Comparison of ENCODE assay signal across 33 cellular contexts in the genomic region with DNA sequence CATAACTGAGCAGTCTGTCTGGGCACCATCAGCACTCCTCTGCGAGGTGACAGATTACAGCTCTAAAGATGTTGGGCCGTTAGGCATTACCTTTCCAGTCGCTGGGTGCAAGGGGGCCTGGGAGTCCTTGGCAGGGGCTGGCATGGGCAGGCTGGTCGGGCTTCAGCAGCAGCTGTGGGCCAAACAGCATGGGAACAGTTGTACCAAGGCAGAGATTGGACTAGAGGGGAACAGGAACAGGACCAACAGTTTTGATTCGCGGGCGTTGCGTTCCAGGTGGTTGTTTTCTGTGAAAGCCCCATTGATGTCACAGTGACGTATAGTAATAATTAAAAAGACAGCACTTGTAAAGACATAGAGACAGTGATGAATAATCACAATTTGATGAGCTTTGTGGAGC. TPM values are rescaled to one million over a fixed set of nuclear protein-coding genes. Genes with fewer than 3 reads are reported as not detected.
"Had no signal": no experiment of that assay in that cellular context is flagged by ENCODE, and none has a peak within 500 bp of the region (broad histone marks: within the 10 kb centered on the region; RNA-seq: fewer than 3 reads in every experiment).

No MANE protein-coding gene starts in this region.

- H3K36me3 Mint-ChIP-seq: activated CD8-positive, alpha-beta memory T cell treated with anti-CD3 and anti-CD28 coated beads, Interleukin-2, amount 10 ng/mL, durations not matched to agents 7 days and 5 days; activated naive CD4-positive, alpha-beta T cell treated with anti-CD3 and anti-CD28 coated beads, Interleukin-2, amount 10 ng/mL, durations not matched to agents 7 days and 5 days; activated naive CD4-positive, alpha-beta T cell treated with anti-CD3 and anti-CD28 coated beads, Interleukin-2, amount 50 U/mL, for 24 hours; activated naive CD8-positive, alpha-beta T cell; activated naive CD8-positive, alpha-beta T cell treated with anti-CD3 and anti-CD28 coated beads, Interleukin-2, amount 10 ng/mL, durations not matched to agents 7 days and 5 days; brain had no signal

- ATAC-seq: activated CD4-positive, alpha-beta T cell treated with anti-CD3 and anti-CD28 coated beads for 36 hours; activated CD4-positive, CD25-positive, alpha-beta regulatory T cell treated with anti-CD3 and anti-CD28 coated beads, Interleukin-2, amount 50 U/mL, for 24 hours; activated CD8-positive, alpha-beta memory T cell treated with anti-CD3 and anti-CD28 coated beads, Interleukin-2, amount 10 ng/mL, durations not matched to agents 7 days and 5 days; activated CD8-positive, alpha-beta T cell treated with anti-CD3 and anti-CD28 coated beads, Interleukin-2, amount 10 ng/mL, durations not matched to agents 7 days and 5 days; activated naive CD8-positive, alpha-beta T cell treated with anti-CD3 and anti-CD28 coated beads, Interleukin-2, amount 50 U/mL, for 24 hours had no signal

- H3K27me3 ChIP-seq: ascending aorta, cardiac muscle cell had no signal

- H3K4me1 Mint-ChIP-seq: activated CD4-positive, alpha-beta memory T cell treated with anti-CD3 and anti-CD28 coated beads, Interleukin-2, amount 10 ng/mL, durations not matched to agents 7 days and 5 days; activated CD4-positive, alpha-beta T cell treated with anti-CD3 and anti-CD28 coated beads for 36 hours; activated CD4-positive, alpha-beta T cell treated with anti-CD3 and anti-CD28 coated beads, Interleukin-2, amount 10 ng/mL, durations not matched to agents 7 days and 5 days; activated CD8-positive, alpha-beta memory T cell treated with anti-CD3 and anti-CD28 coated beads, Interleukin-2, amount 10 ng/mL, durations not matched to agents 7 days and 5 days; activated naive CD4-positive, alpha-beta T cell treated with anti-CD3 and anti-CD28 coated beads, Interleukin-2, amount 10 ng/mL, durations not matched to agents 7 days and 5 days; activated naive CD4-positive, alpha-beta T cell treated with anti-CD3 and anti-CD28 coated beads, Interleukin-2, amount 50 U/mL, for 24 hours; activated naive CD8-positive, alpha-beta T cell treated with anti-CD3 and anti-CD28 coated beads, Interleukin-2, amount 10 ng/mL, durations not matched to agents 7 days and 5 days; activated naive CD8-positive, alpha-beta T cell treated with anti-CD3 and anti-CD28 coated beads, Interleukin-2, amount 50 U/mL, for 24 hours had no signal

- H3K4me1 ChIP-seq: ascending aorta had no signal

- H3K4me3 Mint-ChIP-seq: activated CD4-positive, alpha-beta memory T cell treated with anti-CD3 and anti-CD28 coated beads, Interleukin-2, amount 10 ng/mL, durations not matched to agents 7 days and 5 days; activated CD4-positive, alpha-beta T cell treated with anti-CD3 and anti-CD28 coated beads for 36 hours; activated CD4-positive, alpha-beta T cell treated with anti-CD3 and anti-CD28 coated beads, Interleukin-2, amount 10 ng/mL, durations not matched to agents 7 days and 5 days; activated CD8-positive, alpha-beta memory T cell treated with anti-CD3 and anti-CD28 coated beads, Interleukin-2, amount 10 ng/mL, durations not matched to agents 7 days and 5 days; activated CD8-positive, alpha-beta T cell treated with anti-CD3 and anti-CD28 coated beads, Interleukin-2, amount 10 ng/mL, durations not matched to agents 7 days and 5 days; activated naive CD4-positive, alpha-beta T cell treated with anti-CD3 and anti-CD28 coated beads, Interleukin-2, amount 10 ng/mL, durations not matched to agents 7 days and 5 days; activated naive CD4-positive, alpha-beta T cell treated with anti-CD3 and anti-CD28 coated beads, Interleukin-2, amount 50 U/mL, for 24 hours; activated naive CD8-positive, alpha-beta T cell; activated naive CD8-positive, alpha-beta T cell treated with anti-CD3 and anti-CD28 coated beads, Interleukin-2, amount 10 ng/mL, durations not matched to agents 7 days and 5 days; activated naive CD8-positive, alpha-beta T cell treated with anti-CD3 and anti-CD28 coated beads, Interleukin-2, amount 50 U/mL, for 24 hours; activated T-cell treated with anti-CD3 and anti-CD28 coated beads, Interleukin-2, amount 50 U/mL, for 24 hours; brain; T-helper 1 cell treated with Interleukin-12 subunit alpha and Interleukin-12 subunit beta and Interleukin-4 antibody, amounts not matched to agents 30 μg/mL and 1 μg/mL, for 36 hours; T-helper 2 cell treated with Interferon-gamma antibody and Interleukin-4, amounts not matched to agents 5 μg/mL and 100 μg/mL, for 36 hours had no signal

- H3K36me3 ChIP-seq: ascending aorta, cardiac muscle cell had no signal

- H3K9me3 ChIP-seq: ascending aorta had no signal

- DNase-seq: activated CD4-positive, alpha-beta memory T cell treated with anti-CD3 and anti-CD28 coated beads, Interleukin-2, amount 10 ng/mL, durations not matched to agents 7 days and 5 days; activated CD4-positive, alpha-beta T cell treated with anti-CD3 and anti-CD28 coated beads for 1 hour; activated CD4-positive, alpha-beta T cell treated with anti-CD3 and anti-CD28 coated beads for 36 hours; activated CD4-positive, alpha-beta T cell treated with anti-CD3 and anti-CD28 coated beads for 48 hours; activated CD4-positive, alpha-beta T cell treated with anti-CD3 and anti-CD28 coated beads, Interleukin-2, amount 10 ng/mL, durations not matched to agents 7 days and 5 days; activated CD4-positive, alpha-beta T cell treated with anti-CD3 and anti-CD28 coated beads, Interleukin-2, amount 50 U/mL, for 48 hours; activated CD4-positive, CD25-positive, alpha-beta regulatory T cell; activated CD8-positive, alpha-beta memory T cell treated with anti-CD3 and anti-CD28 coated beads for 24 hours; activated CD8-positive, alpha-beta memory T cell treated with anti-CD3 and anti-CD28 coated beads, Interleukin-2, amount 10 ng/mL, durations not matched to agents 7 days and 5 days; activated CD8-positive, alpha-beta memory T cell treated with anti-CD3 and anti-CD28 coated beads, Interleukin-2, amount 50 U/mL, for 48 hours; activated CD8-positive, alpha-beta T cell treated with anti-CD3 and anti-CD28 coated beads, Interleukin-2, amount 10 ng/mL, durations not matched to agents 7 days and 5 days; activated effector memory CD4-positive, alpha-beta T cell treated with Interleukin-2 at 50 U/mL for 16 hours; activated gamma-delta T cell; activated naive CD4-positive, alpha-beta T cell treated with anti-CD3 and anti-CD28 coated beads, Interleukin-2, amount 10 ng/mL, durations not matched to agents 7 days and 5 days; activated naive CD4-positive, alpha-beta T cell treated with Interleukin-2 at 50 U/mL for 16 hours; activated naive CD8-positive, alpha-beta T cell treated with anti-CD3 and anti-CD28 coated beads, Interleukin-2, amount 10 ng/mL, durations not matched to agents 7 days and 5 days; activated naive CD8-positive, alpha-beta T cell treated with anti-CD3 and anti-CD28 coated beads, Interleukin-2, amount 50 U/mL, for 24 hours; activated T-cell treated with anti-CD3 and anti-CD28 coated beads, Interleukin-2, amount 50 U/mL, for 24 hours; activated T-cell treated with anti-CD3 and anti-CD28 coated beads, Interleukin-2, amount 50 U/mL, for 48 hours; SW 1271; T-helper 1 cell; T-helper 2 cell; T-helper 9 cell had no signal

- H3K4me3 ChIP-seq: ascending aorta, cardiac muscle cell had no signal

- H3K27ac ChIP-seq: ascending aorta, cardiac muscle cell, VCaP had no signal

- H3K9me3 Mint-ChIP-seq: activated CD4-positive, alpha-beta memory T cell treated with anti-CD3 and anti-CD28 coated beads, Interleukin-2, amount 10 ng/mL, durations not matched to agents 7 days and 5 days; activated CD4-positive, alpha-beta T cell treated with anti-CD3 and anti-CD28 coated beads, Interleukin-2, amount 10 ng/mL, durations not matched to agents 7 days and 5 days; activated naive CD4-positive, alpha-beta T cell treated with anti-CD3 and anti-CD28 coated beads, Interleukin-2, amount 10 ng/mL, durations not matched to agents 7 days and 5 days; activated naive CD4-positive, alpha-beta T cell treated with anti-CD3 and anti-CD28 coated beads, Interleukin-2, amount 50 U/mL, for 24 hours; activated naive CD8-positive, alpha-beta T cell treated with anti-CD3 and anti-CD28 coated beads, Interleukin-2, amount 10 ng/mL, durations not matched to agents 7 days and 5 days; activated T-cell treated with anti-CD3 and anti-CD28 coated beads, Interleukin-2, amount 50 U/mL, for 24 hours; activated T-helper 2 cell treated with anti-CD3 and anti-CD28 coated beads, Interferon-gamma antibody, Interleukin-2, Interleukin-4, amounts not matched to agents 10 μg/mL and 5 μg/mL and 100 μg/mL, durations not matched to agents 14 hours and 24 hours and 36 hours; T-helper 1 cell treated with Interleukin-12 subunit alpha and Interleukin-12 subunit beta and Interleukin-4 antibody, amounts not matched to agents 30 μg/mL and 1 μg/mL, for 36 hours had no signal

- H3K27ac Mint-ChIP-seq: activated CD4-positive, alpha-beta memory T cell treated with anti-CD3 and anti-CD28 coated beads, Interleukin-2, amount 10 ng/mL, durations not matched to agents 7 days and 5 days; activated CD4-positive, alpha-beta T cell treated with anti-CD3 and anti-CD28 coated beads for 36 hours; activated CD4-positive, alpha-beta T cell treated with anti-CD3 and anti-CD28 coated beads, Interleukin-2, amount 10 ng/mL, durations not matched to agents 7 days and 5 days; activated CD8-positive, alpha-beta memory T cell treated with anti-CD3 and anti-CD28 coated beads, Interleukin-2, amount 10 ng/mL, durations not matched to agents 7 days and 5 days; activated CD8-positive, alpha-beta T cell treated with anti-CD3 and anti-CD28 coated beads, Interleukin-2, amount 10 ng/mL, durations not matched to agents 7 days and 5 days; activated naive CD4-positive, alpha-beta T cell treated with anti-CD3 and anti-CD28 coated beads, Interleukin-2, amount 10 ng/mL, durations not matched to agents 7 days and 5 days; activated naive CD8-positive, alpha-beta T cell; activated naive CD8-positive, alpha-beta T cell treated with anti-CD3 and anti-CD28 coated beads, Interleukin-2, amount 10 ng/mL, durations not matched to agents 7 days and 5 days; activated naive CD8-positive, alpha-beta T cell treated with anti-CD3 and anti-CD28 coated beads, Interleukin-2, amount 50 U/mL, for 24 hours; activated T-cell treated with anti-CD3 and anti-CD28 coated beads, Interleukin-2, amount 50 U/mL, for 24 hours; activated T-helper 2 cell treated with anti-CD3 and anti-CD28 coated beads, Interferon-gamma antibody, Interleukin-2, Interleukin-4, amounts not matched to agents 10 μg/mL and 5 μg/mL and 100 μg/mL, durations not matched to agents 14 hours and 24 hours and 36 hours; T-helper 1 cell treated with Interleukin-12 subunit alpha and Interleukin-12 subunit beta and Interleukin-4 antibody, amounts not matched to agents 30 μg/mL and 1 μg/mL, for 36 hours; T-helper 2 cell treated with Interferon-gamma antibody and Interleukin-4, amounts not matched to agents 5 μg/mL and 100 μg/mL, for 36 hours had no signal

RNA-seq across cellular contexts. Expression of gene B3GAT1, which starts 25.8 kb away (rescaled TPM):
- polyA plus RNA-seq: cardiac muscle cell had no signal
